19 cellular contexts compared by ENCODE assay signal in the genomic region with DNA sequence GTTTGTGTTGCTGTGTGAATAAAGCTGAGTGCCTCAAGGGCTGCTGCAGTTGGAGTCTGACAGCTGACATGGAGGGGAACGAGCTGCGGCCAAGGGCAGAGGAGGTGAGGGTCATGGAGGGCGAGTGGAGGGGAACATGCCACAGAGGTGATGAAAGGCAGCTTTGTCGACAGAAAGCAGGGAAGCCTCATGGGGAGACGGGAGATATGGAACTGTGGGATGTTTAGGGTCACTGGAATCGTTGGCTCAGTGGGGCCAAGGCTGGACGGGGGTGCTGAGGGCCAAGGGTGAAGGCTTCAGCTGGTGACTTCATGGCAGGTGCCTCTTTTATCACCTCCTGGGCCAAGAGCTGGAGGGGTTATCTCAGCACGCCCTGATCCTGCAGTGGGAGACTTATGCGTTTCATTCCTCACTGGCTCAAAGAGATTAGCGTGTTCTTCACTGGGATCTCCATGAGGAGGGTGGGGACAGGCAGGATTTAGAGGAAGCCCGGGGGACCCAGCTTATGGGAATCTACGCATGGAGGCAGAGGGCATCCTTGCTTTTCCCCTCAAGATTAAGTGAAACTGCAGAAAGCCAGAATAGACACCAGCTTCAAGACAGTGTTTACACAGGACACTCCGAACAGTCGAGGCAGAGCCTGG. TPM values are rescaled to one million over a fixed set of nuclear protein-coding genes. Genes with fewer than 3 reads are reported as not detected.
A peak's percentile ranks its signal among the peaks of the same experiment; 100 is the strongest.
DNase-seq lines count a peak whose midpoint lies in the region; ATAC-seq and TF ChIP-seq lines count a peak whose summit lies in the region.
"Had no signal": no experiment of that assay in that cellular context is flagged by ENCODE, and none has a peak within 500 bp of the region (broad histone marks: within the 10 kb centered on the region; RNA-seq: fewer than 3 reads in every experiment).

No MANE protein-coding gene starts in this region.

- no peak overlapping the region for H2AK5ac ChIP-seq in neuronal stem cell (ENCODE audit: low read depth, low read length)

- peak; percentile 53 for DNase-seq in D341Med (ENCODE audit: low spot score)
- no peak for DNase-seq in SJCRH30
- DNase-seq in left cardiac atrium, result no peak
- DNase-seq in neuronal stem cell (ENCODE audit: low spot score), result no peak
- DNase-seq in erythroblast (lab: John Stamatoyannopoulos, UW), result no peak
- DNase-seq in T-helper 9 cell, result no peak
- no peak for DNase-seq in activated naive CD4-positive, alpha-beta T cell treated with anti-CD3 and anti-CD28 coated beads, Interleukin-2, amount 50 U/mL, for 16 hours
- DNase-seq in occipital lobe (lab: John Stamatoyannopoulos, UW), result no peak
- DNase-seq: Caco-2, KG1, NCI-H1048, NCI-H146, NCI-H69, PC-9 had no signal

- ATAC-seq in left cardiac atrium, result peak; percentile 75 to 80
- ATAC-seq: GM12878, HCT116 had no signal

- no peak overlapping the region for H2BK120ac ChIP-seq in neuronal stem cell (ENCODE audit: low read depth, low read length)

- no peak overlapping the region for H3K14ac ChIP-seq in neuronal stem cell (ENCODE audit: low read length)

- intact Hi-C loops in left cardiac atrium (cut with DNase I), result no loop called here

- H2BK15ac ChIP-seq in neuronal stem cell (ENCODE audit: low read length), result no peak overlapping the region

- H3K18ac ChIP-seq in neuronal stem cell (ENCODE audit: low read length), result no peak overlapping the region

- H2AFZ ChIP-seq in neuronal stem cell (ENCODE audit: low read length), result peak overlapping the region; percentile 47
- H2AFZ ChIP-seq: PC-9 had no signal

- no peak overlapping the region for H4K91ac ChIP-seq in neuronal stem cell (ENCODE audit: low read depth, low read length, poor library complexity)

- no peak overlapping the region for H2BK12ac ChIP-seq in neuronal stem cell (ENCODE audit: low read length)

- TF ChIP-seq POLR2A in erythroblast (IDR thresholded peaks at IDR 0.05; ENCODE audit: low read length), result no peak

- WGBS in neuronal stem cell (ENCODE audit: extremely low coverage in 2 of 2, insufficient read length in 2 of 2, insufficient replicate concordance in 1 of 2), 2 donors, result no CpG with 5 or more reads among the region's 14 CpGs

- H3K4me1 ChIP-seq in SJCRH30, result peaks cover 64% of the 10 kb centered on the region
- peaks cover 16 to 27% of the 10 kb centered on the region in 2 donors for H3K4me1 ChIP-seq in neuronal stem cell (ENCODE audit: control insufficient read depth in 2 of 2, insufficient read depth in 1 of 2, low read depth in 1 of 2, low read length in 2 of 2)

- H2BK5ac ChIP-seq in neuronal stem cell (ENCODE audit: low read length), result no peak overlapping the region

- H3K9ac ChIP-seq in neuronal stem cell (ENCODE audit: low read depth, low read length, poor library complexity), result no peak overlapping the region

- H3K23ac ChIP-seq in neuronal stem cell (ENCODE audit: low read depth, low read length, poor library complexity), result no peak overlapping the region

- no peak overlapping the region for H4K8ac ChIP-seq in neuronal stem cell (ENCODE audit: low read depth, low read length)

- no peak overlapping the region for H3K4me2 ChIP-seq in neuronal stem cell (ENCODE audit: insufficient read depth, low read length, poor library complexity, severe bottlenecking)
- H3K4me2 ChIP-seq: PC-9 had no signal

- no peak overlapping the region for H3K4ac ChIP-seq in neuronal stem cell (ENCODE audit: low read length)

- H3K4me3 ChIP-seq in SJCRH30 (no peak overlapping the region), neuronal stem cell (ENCODE audit: low read length in 2 of 2) (no peak overlapping the region)
- H3K4me3 ChIP-seq: GM12878, PC-9 had no signal

- no peaks in the 10 kb centered on the region for H3K9me3 ChIP-seq in SJCRH30 (replicated peaks)
- H3K9me3 ChIP-seq in neuronal stem cell (replicated peaks in 1 of 2; ENCODE audit: control insufficient read depth in 2 of 2, insufficient read depth in 1 of 2, low read depth in 1 of 2, low read length in 2 of 2), result peaks cover 0 to 6% of the 10 kb centered on the region in 2 donors
- H3K9me3 ChIP-seq: Caco-2 had no signal

- H3K79me1 ChIP-seq in neuronal stem cell (ENCODE audit: low read depth, low read length), result no peaks in the 10 kb centered on the region

- H3K27me3 ChIP-seq in SJCRH30 (no peaks in the 10 kb centered on the region), neuronal stem cell (ENCODE audit: control insufficient read depth in 3 of 3, insufficient read depth in 3 of 3, low read depth in 1 of 3, low read length in 3 of 3) (no peaks in the 10 kb centered on the region)

- H3K27ac ChIP-seq in SJCRH30 (peak overlapping the region; percentile 16; the same call in 1 of the 2 replicates), neuronal stem cell (replicated peaks; ENCODE audit: low read length) (no peak overlapping the region)
- H3K27ac ChIP-seq: PC-9 had no signal

- H3K36me3 ChIP-seq in SJCRH30 (no peaks in the 10 kb centered on the region), neuronal stem cell (replicated peaks in 1 of 2; ENCODE audit: control insufficient read depth in 2 of 2, insufficient read depth in 2 of 2, low read length in 2 of 2) (no peaks in the 10 kb centered on the region)

RNA-seq across cellular contexts. Expression of gene FAM240B, which starts 42.2 kb away (rescaled TPM):
- 0.30 TPM in 1 of 2 replicates, not detected in the other for total RNA-seq in SJCRH30 (2014; rRNA removed; shearing (Covaris generic))
- total RNA-seq in left cardiac atrium (not detected), occipital lobe (not detected)
- not detected for polyA plus RNA-seq in neuronal stem cell (2013, experiment 1 of 2)
- polyA plus RNA-seq in neuronal stem cell (2013, experiment 2 of 2), result not detected
- total RNA-seq: A673, Caco-2, G401, GM12878, M059J, PC-9 had no signal
- polyA plus RNA-seq: GM12878 had no signal

RNA-seq across cellular contexts. Expression of gene ANKRD18A, which starts 57.4 kb away (rescaled TPM):
- total RNA-seq in SJCRH30 (2014; rRNA removed; shearing (Covaris generic)), result 9.8 and 10.5 TPM in 2 replicates
- total RNA-seq in left cardiac atrium (1 to 10 TPM; 5.0 to 5.1 TPM), occipital lobe (6.9 TPM)
- polyA plus RNA-seq in neuronal stem cell (2013, experiment 1 of 2), result 5.3 TPM
- polyA plus RNA-seq in neuronal stem cell (2013, experiment 2 of 2), result 6.8 TPM
- total RNA-seq: A673, GM12878, M059J had no signal
